Comparison of ENCODE assay signal across 8 cellular contexts in the genomic region with DNA sequence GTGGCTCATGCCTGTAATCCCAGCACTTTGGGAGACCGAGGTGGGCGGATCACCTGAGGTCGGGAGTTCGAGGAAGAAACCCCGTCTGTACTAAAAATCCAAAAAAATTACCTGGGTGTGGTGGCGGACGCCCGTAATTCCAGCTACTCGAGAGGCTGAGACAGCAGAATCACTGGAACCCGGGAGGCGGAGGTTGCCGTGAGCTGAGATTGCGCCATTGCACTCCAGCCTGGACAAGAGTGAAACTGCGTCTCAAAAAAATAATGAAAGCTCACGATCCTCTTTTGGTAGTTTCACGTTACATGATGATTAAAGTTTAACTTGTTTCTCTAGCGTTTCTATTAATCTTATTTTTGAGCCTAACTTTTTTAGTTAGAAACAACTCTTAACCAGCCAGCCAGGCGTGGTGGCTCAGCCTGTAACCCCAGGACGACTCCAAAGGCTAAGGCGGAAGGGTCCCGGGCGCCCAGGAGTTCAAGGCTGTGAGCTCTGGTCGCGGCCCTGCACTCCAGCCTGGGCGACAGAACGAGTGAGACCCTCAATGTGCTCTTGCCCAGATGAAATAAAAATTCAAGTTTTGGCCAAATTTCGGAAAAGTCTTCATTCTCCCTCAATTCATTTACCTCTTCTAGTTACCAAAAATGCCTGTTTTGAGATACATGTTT. TPM values are rescaled to one million over a fixed set of nuclear protein-coding genes. Genes with fewer than 3 reads are reported as not detected.
DNase-seq lines count a peak whose midpoint lies in the region; TF ChIP-seq lines count a peak whose summit lies in the region.

No MANE protein-coding gene starts in this region.

- H2AFZ ChIP-seq in Loucy (ENCODE audit: low read length) (peak overlapping the region; percentile 83; the same call in 1 of the 2 replicates), mammary epithelial cell (ENCODE audit: low read depth, low read length) (peak overlapping the region; percentile 92)

- 74% methylated on average over 25 of the region's 27 CpGs for WGBS in mammary epithelial cell (ENCODE audit: low coverage, missing lambda C conversion rate)

- dilution Hi-C loops in mammary epithelial cell (cut with HindIII; ENCODE audit: low sequenced_read_pairs) = no loop called here

- DNase-seq in AG10803 (ENCODE audit: low read depth) (no peak), mammary epithelial cell (no peak), T-helper 9 cell (no peak), NCI-H1694 (lab: John Stamatoyannopoulos, UW) (no peak)
- no peak for DNase-seq in activated effector memory CD4-positive, alpha-beta T cell treated with anti-CD3 and anti-CD28 coated beads, Interleukin-2, amount 50 U/mL, for 16 hours
- no peak for DNase-seq in central memory CD4-positive, alpha-beta T cell

- H3K9me3 ChIP-seq in Loucy (ENCODE audit: insufficient read depth, low read depth, low read length) (no peaks in the 10 kb centered on the region), mammary epithelial cell (replicated peaks; ENCODE audit: insufficient read depth, low read length) (no peaks in the 10 kb centered on the region), mucosa of rectum (ENCODE audit: control insufficient read depth in 2 of 2, low read length in 2 of 2) (no peaks in the 10 kb centered on the region)

- CTCF ChIA-PET in mammary epithelial cell (lab: Charles Lee; ENCODE audit: low non-redundant PET) = no interaction called here

- H3K4me3 ChIP-seq in AG10803 (ENCODE audit: low read length) (peak overlapping the region; percentile 75), Loucy (ENCODE audit: low read length, poor library complexity, severe bottlenecking) (peak overlapping the region; percentile 86), mammary epithelial cell (replicated peaks in 1 of 3; ENCODE audit: insufficient read depth in 1 of 3, low read depth in 2 of 3, low read length in 3 of 3) (peak overlapping the region in 2 of 3 experiments; percentile 60 to 68), mucosa of rectum (ENCODE audit: low read length in 2 of 2) (peak overlapping the region; percentile 73 to 89)

- H3K79me2 ChIP-seq in Loucy (ENCODE audit: insufficient read depth, low read length) (peaks cover 35% of the 10 kb centered on the region), mammary epithelial cell (ENCODE audit: insufficient read depth, low read length) (peaks cover 39% of the 10 kb centered on the region)

- H3K4me2 ChIP-seq in Loucy (ENCODE audit: low read depth, low read length, poor library complexity, severe bottlenecking) (peak overlapping the region; percentile 72), mammary epithelial cell (ENCODE audit: insufficient read depth, low read depth, low read length) (peak overlapping the region; percentile 84)

- H3K27ac ChIP-seq in mammary epithelial cell (ENCODE audit: insufficient read depth, low read depth, low read length) = peak overlapping the region; percentile 94
- peak overlapping the region in 1 of 2 donors; percentile 82 for H3K27ac ChIP-seq in mucosa of rectum (ENCODE audit: low read depth in 2 of 2, low read length in 2 of 2)

- H3K36me3 ChIP-seq in Loucy (ENCODE audit: insufficient read depth, low read length) (no peaks in the 10 kb centered on the region), mammary epithelial cell (ENCODE audit: insufficient read depth, low read length) (peaks cover 3% of the 10 kb centered on the region), mucosa of rectum (ENCODE audit: control insufficient read depth in 2 of 2, insufficient read depth in 2 of 2, low read length in 2 of 2) (no peaks in the 10 kb centered on the region)

- H3K4me1 ChIP-seq in Loucy (ENCODE audit: insufficient read depth, low read length, poor library complexity, severe bottlenecking) (peaks cover 36% of the 10 kb centered on the region), mammary epithelial cell (ENCODE audit: insufficient read depth, low read length) (peaks cover 27% of the 10 kb centered on the region), mucosa of rectum (ENCODE audit: control insufficient read depth in 2 of 2, insufficient read depth in 2 of 2, low read length in 2 of 2) (peaks cover 18 to 23% of the 10 kb centered on the region in 2 donors)

- no TSS peak for BruUV-seq in mammary epithelial cell (replicated peaks; lab: Mats Ljungman, UMichigan)

- H3K27me3 ChIP-seq in Loucy (ENCODE audit: insufficient read depth, low read length, poor library complexity, severe bottlenecking) = no peaks in the 10 kb centered on the region
- H3K27me3 ChIP-seq in mammary epithelial cell (ENCODE audit: insufficient read depth, low read length) = no peaks in the 10 kb centered on the region
- no peaks in the 10 kb centered on the region for H3K27me3 ChIP-seq in mucosa of rectum (ENCODE audit: control insufficient read depth in 2 of 2, insufficient read depth in 2 of 2, low read length in 2 of 2)

- peaks cover 29% of the 10 kb centered on the region for H4K20me1 ChIP-seq in Loucy (ENCODE audit: insufficient read depth, low read length, poor library complexity, severe bottlenecking)
- no peaks in the 10 kb centered on the region for H4K20me1 ChIP-seq in mammary epithelial cell (ENCODE audit: insufficient read depth, low read length)

- intact Hi-C loops in mammary epithelial cell (cut with micrococcal nuclease) = loop anchor here (2.0 to 10.0 kb wide), 3 partner anchors 47 to 519 kb away; partner anchors contain the start of genes GMDS and SERPINB1

- H3K9me2 ChIP-seq in Loucy (replicated peaks; ENCODE audit: low read depth, low read length) = no peaks in the 10 kb centered on the region

- H3K9ac ChIP-seq in Loucy (ENCODE audit: low read depth, low read length, poor library complexity, severe bottlenecking) = peak overlapping the region; percentile 76
- H3K9ac ChIP-seq in mammary epithelial cell (ENCODE audit: insufficient read depth, low read length) = peak overlapping the region; percentile 95
- H3K9ac ChIP-seq in mucosa of rectum (ENCODE audit: low read depth in 1 of 2, low read length in 2 of 2) = peak overlapping the region; percentile 74 to 77

- in situ Hi-C loops in mammary epithelial cell (cut with MboI; ENCODE audit: low sequenced_read_pairs in 2 of 2) = no loop called here

- 0 out of 2 replicates have a peak, but pooled peaks cover 3% of the 10 kb centered on the region for H3F3A ChIP-seq in Loucy (ENCODE audit: low read depth)

- TF ChIP-seq CTCF in AG10803 (conservative IDR thresholded peaks at IDR 0.05; ENCODE audit: low read length) (no peak), Loucy (conservative IDR thresholded peaks at IDR 0.05; ENCODE audit: low read length) (no peak), mammary epithelial cell (conservative IDR thresholded peaks at IDR 0.05 in 1 of 2, IDR thresholded peaks at IDR 0.05 in 1 of 2; ENCODE audit: extremely low read depth in 1 of 2, insufficient read depth in 1 of 2, low read depth in 1 of 2, low read length in 2 of 2) (no peak)

RNA-seq across cellular contexts. Expression of gene WRNIP1, which starts 1.2 kb away (rescaled TPM):
- 10 to 100 TPM; 43.3 to 46.0 TPM for total RNA-seq in mammary epithelial cell
- 58.5 TPM for polyA plus RNA-seq in mammary epithelial cell
- polyA minus RNA-seq in mammary epithelial cell = 44.7 TPM

RNA-seq across cellular contexts. Expression of gene MYLK4, which starts 13.3 kb away (rescaled TPM):
- under 1 TPM; 0.31 to 0.33 TPM for total RNA-seq in mammary epithelial cell
- 0.12 TPM for polyA plus RNA-seq in mammary epithelial cell
- not detected for polyA minus RNA-seq in mammary epithelial cell
